In genomic region chr2:169073211-169073971, GRCh38 we compare ENCODE assay signal across 1 cellular context.
TF ChIP-seq lines count a peak whose summit lies in the region.

No MANE protein-coding gene starts in this region.

TF ChIP-seq in K562, 482 proteins besides CTCF, POLR2A, EP300 and RAD21:
- no peak for TF ChIP-seq HNRNPUL1 (IDR thresholded peaks at IDR 0.05; ENCODE audit: low read length)
- no peak for TF ChIP-seq E2F4 (CRISPR knock-in tag; IDR thresholded peaks at IDR 0.05; ENCODE audit: low read depth)
- 0 out of 2 replicates have a peak, but pooled peaks have one; percentile 53 for TF ChIP-seq ZNF766 (CRISPR knock-in tag; conservative IDR thresholded peaks at IDR 0.05)
- no peak for TF ChIP-seq THRAP3 (IDR thresholded peaks at IDR 0.05; ENCODE audit: borderline replicate concordance)
- no peak for TF ChIP-seq STAT5B (CRISPR knock-in tag; IDR thresholded peaks at IDR 0.05)
- no peak for TF ChIP-seq ZNF586 (CRISPR knock-in tag; conservative IDR thresholded peaks at IDR 0.05)
- 0 out of 4 replicates have a peak, but pooled peaks of 1 of the 2 experiments have one; percentile 47 for TF ChIP-seq ARNT (IDR thresholded peaks at IDR 0.05)
- TF ChIP-seq ZNF644 (tag; IDR thresholded peaks at IDR 0.05; ENCODE audit: low read depth) = no peak
- TF ChIP-seq ZNF277 (CRISPR knock-in tag; IDR thresholded peaks at IDR 0.05; ENCODE audit: borderline replicate concordance) = no peak
- TF ChIP-seq ZNF609 (CRISPR knock-in tag; IDR thresholded peaks at IDR 0.05; ENCODE audit: borderline replicate concordance) = no peak
- no peak for TF ChIP-seq MLX (CRISPR knock-in tag; conservative IDR thresholded peaks at IDR 0.05)
- TF ChIP-seq TBL1XR1 (IDR thresholded peaks at IDR 0.05; ENCODE audit: low read length in 2 of 2) = no peak
- TF ChIP-seq RUNX1 (IDR thresholded peaks at IDR 0.05; ENCODE audit: low read depth) = no peak
TF ChIP-seq in K562: peak in this region for 2.
